In the genomic region with DNA sequence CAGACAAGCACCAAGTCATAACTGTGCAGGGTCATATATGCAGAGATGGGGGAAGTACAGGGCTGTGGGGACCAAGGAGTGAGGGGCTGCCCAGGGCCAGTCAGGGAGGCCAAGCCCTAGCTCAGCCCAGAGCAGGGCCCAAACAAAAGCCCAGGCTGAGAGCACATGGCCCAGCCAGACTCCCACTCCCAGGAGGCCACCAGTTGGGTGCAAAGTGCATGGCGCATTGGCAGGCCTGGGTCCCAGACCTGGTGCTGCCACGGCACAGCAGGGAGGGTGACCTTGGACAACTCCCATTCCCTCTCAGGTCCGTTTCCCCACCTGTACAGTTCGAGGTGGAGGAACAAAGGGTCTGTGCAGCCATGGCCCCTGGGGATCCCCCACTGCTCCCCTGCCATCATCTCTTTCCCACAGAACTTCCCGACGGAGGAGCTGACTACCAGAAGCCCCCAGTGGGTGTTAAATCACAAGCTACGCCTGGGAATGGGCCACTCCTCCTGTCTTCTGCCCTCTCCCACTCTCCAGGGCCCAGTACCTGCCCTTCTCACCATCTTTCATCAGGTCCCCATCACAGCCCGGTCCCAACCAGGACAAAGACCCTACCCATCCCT, we compare ENCODE assay signal across 8 cellular contexts. TPM values are rescaled to one million over a fixed set of nuclear protein-coding genes. Genes with fewer than 3 reads are reported as not detected.
DNase-seq lines count a peak whose midpoint lies in the region; ATAC-seq, FAIRE-seq and TF ChIP-seq lines count a peak whose summit lies in the region.

No MANE protein-coding gene starts in this region.

- H3K79me1 ChIP-seq in IMR-90 (ENCODE audit: low read depth in 1 of 2, low read length in 2 of 2), result peaks cover 12 to 17% of the 10 kb centered on the region in 2 experiments; a peak in 3 of 4 replicates

- peaks cover 7% of the 10 kb centered on the region for H3K36me3 Mint-ChIP-seq in brain

- H3K4me1 ChIP-seq in IMR-90 (ENCODE audit: control insufficient read depth, insufficient read depth, low read length) (peaks cover 2% of the 10 kb centered on the region), left lung (peaks cover 0 to 9% of the 10 kb centered on the region in 2 donors), testis (no peaks in the 10 kb centered on the region)

- H3K4ac ChIP-seq in IMR-90 (ENCODE audit: low read depth, low read length), result peak overlapping the region; percentile 77

- no peak for ATAC-seq in IMR-90 (ENCODE audit: low read depth)
- no peak for ATAC-seq in left lung
- no peak for ATAC-seq in GM21526 (IDR thresholded peaks at IDR 0.05; ENCODE audit: low FRiP score, unreplicated experiment)

- peak overlapping the region; percentile 58 for H4K5ac ChIP-seq in IMR-90 (ENCODE audit: low read depth, low read length)

- H2BK15ac ChIP-seq in IMR-90 (ENCODE audit: low read depth, low read length), result no peak overlapping the region

- H3K4me1 Mint-ChIP-seq in brain, result peaks cover 31% of the 10 kb centered on the region

- H2AFZ ChIP-seq in IMR-90 (replicated peaks; ENCODE audit: low read length, poor library complexity), result peak overlapping the region; percentile 96

- dilution Hi-C loops in IMR-90 (cut with HindIII; ENCODE audit: low sequenced_read_pairs, unreplicated experiment), result no loop called here

- DNase-seq in GM12891 (ENCODE audit: insufficient read length, low spot score) (peak; percentile 30), IMR-90 (no peak), left lung (no peak), testis (no peak), epidermal melanocyte (ENCODE audit: insufficient read length, low spot score) (no peak), NCI-H446 treated with DMSO at 0.1 percent for 48 hours (lab: John Stamatoyannopoulos, UW) (no peak)

- in situ Hi-C loops in IMR-90 (cut with MboI; ENCODE audit: low sequenced_read_pairs), result no loop called here

- H3K27ac Mint-ChIP-seq in brain, result peak overlapping the region; percentile 72 to 99 (median 98)

- H3K36me3 ChIP-seq in IMR-90 (ENCODE audit: control insufficient read depth, insufficient read depth, low read length), result no peaks in the 10 kb centered on the region
- no peaks in the 10 kb centered on the region for H3K36me3 ChIP-seq in left lung
- H3K36me3 ChIP-seq in testis (ENCODE audit: low read depth, missing control alignments), result no peaks in the 10 kb centered on the region

- H3K9me1 ChIP-seq in IMR-90 (ENCODE audit: insufficient read depth, low read length), result peaks cover 11% of the 10 kb centered on the region

- no peak for TF ChIP-seq CTCF in IMR-90 (conservative IDR thresholded peaks at IDR 0.05; ENCODE audit: low read depth, low read length)
- TF ChIP-seq CTCF in brain (conservative IDR thresholded peaks at IDR 0.05), result no peak
- TF ChIP-seq CTCF in left lung (IDR thresholded peaks at IDR 0.05), result no peak
- no peak for TF ChIP-seq CTCF in testis (IDR thresholded peaks at IDR 0.05)

- H2AK9ac ChIP-seq in IMR-90 (replicated peaks; ENCODE audit: low read depth, low read length, poor library complexity), result peak overlapping the region; percentile 84

- H3K9ac ChIP-seq in IMR-90 (ENCODE audit: low read depth, low read length), result peak overlapping the region; percentile 48

- H3K56ac ChIP-seq in IMR-90 (ENCODE audit: extremely low read depth, insufficient read depth, low read length), result no peak overlapping the region

- peak overlapping the region; percentile 89 for H3K4me2 ChIP-seq in IMR-90 (ENCODE audit: low read depth, low read length)

- H3K27ac ChIP-seq in IMR-90 (ENCODE audit: insufficient read depth, low read length) (peak overlapping the region; percentile 26), left lung (peak overlapping the region in 1 of 2 donors; percentile 41), testis (peak overlapping the region; percentile 3 to 38)

- 7% methylated on average over 4 of the region's 8 CpGs; no CpG with 5 or more reads in 1 of the 2 experiments for WGBS in IMR-90 (ENCODE audit: extremely low coverage in 2 of 2, insufficient read length in 1 of 2), 2 experiments
- 15 to 16% methylated on average over 8 of the region's 8 CpGs for WGBS in testis, 2 donors

- no peaks in the 10 kb centered on the region for H4K20me1 ChIP-seq in IMR-90 (ENCODE audit: insufficient read depth, low read length)

- CTCF ChIA-PET in IMR-90 (lab: Yijun Ruan, JAX), result no interaction called here

- no peak overlapping the region for H3K18ac ChIP-seq in IMR-90 (ENCODE audit: low read depth, low read length)

- no peaks in the 10 kb centered on the region for H3K27me3 Mint-ChIP-seq in brain

- H3K4me3 Mint-ChIP-seq in brain, result peak overlapping the region; percentile 91 to 99 (median 96)

- TF ChIP-seq POLR2A in GM12891 (IDR thresholded peaks at IDR 0.05; ENCODE audit: low read depth, low read length) (peak; percentile 23; the same call in 1 of the 2 replicates), IMR-90 (IDR thresholded peaks at IDR 0.05; ENCODE audit: low read depth, low read length) (no peak), testis (IDR thresholded peaks at IDR 0.05) (no peak)

- peak overlapping the region; percentile 57; the same call in 1 of the 2 replicates for H4K91ac ChIP-seq in IMR-90 (ENCODE audit: insufficient read depth, low read depth, low read length)

- BruUV-seq in IMR-90 (replicated peaks; lab: Mats Ljungman, UMichigan), result no TSS peak

- H3K9me3 ChIP-seq in IMR-90 (ENCODE audit: control insufficient read depth, insufficient read depth, low read length) (no peaks in the 10 kb centered on the region), left lung (no peaks in the 10 kb centered on the region), testis (no peaks in the 10 kb centered on the region)

- intact Hi-C loops in IMR-90 (cut with micrococcal nuclease) (no loop called here), left lung (cut with DNase I) (no loop called here), testis (cut with DNase I; ENCODE audit: low total_unique reads) (no loop called here)

- TF ChIP-seq RAD21 in IMR-90 (IDR thresholded peaks at IDR 0.05; ENCODE audit: low read length), result no peak

- peak overlapping the region; percentile 53 to 91 for H4K8ac ChIP-seq in IMR-90 (ENCODE audit: low read depth in 2 of 2, low read length in 2 of 2)

- H3K27me3 ChIP-seq in IMR-90 (ENCODE audit: control insufficient read depth, insufficient read depth, low read length), result no peaks in the 10 kb centered on the region
- H3K27me3 ChIP-seq in left lung, result no peaks in the 10 kb centered on the region
- no peaks in the 10 kb centered on the region for H3K27me3 ChIP-seq in testis

- H2AK5ac ChIP-seq in IMR-90 (ENCODE audit: low read depth, low read length), result peak overlapping the region; percentile 76; the same call in 1 of the 2 replicates

- no peak overlapping the region for H2BK120ac ChIP-seq in IMR-90 (ENCODE audit: low read depth, low read length)

- peaks cover 0 to 12% (median 6%) of the 10 kb centered on the region in 5 experiments for H3K9me3 Mint-ChIP-seq in brain

- POLR2A ChIA-PET in IMR-90 (lab: Charles Lee; ENCODE audit: unreplicated experiment), result no interaction called here

- FAIRE-seq in GM12891 (lab: Jason Lieb, UNC), result peak; percentile 79

- no peak overlapping the region for H2BK20ac ChIP-seq in IMR-90 (ENCODE audit: low read depth, low read length)

- peak overlapping the region; percentile 51 for H3K4me3 ChIP-seq in IMR-90 (ENCODE audit: insufficient read depth, low read depth, low read length)
- H3K4me3 ChIP-seq in left lung, result peak overlapping the region; percentile 54 to 60
- H3K4me3 ChIP-seq in testis, result peak overlapping the region; percentile 65 to 68

- H3K23ac ChIP-seq in IMR-90 (ENCODE audit: low read depth, low read length), result peak overlapping the region; percentile 1; the same call in 1 of the 2 replicates

- no peak overlapping the region for H2BK5ac ChIP-seq in IMR-90 (ENCODE audit: low read depth, low read length, poor library complexity, severe bottlenecking)

- peak overlapping the region; percentile 82 for H3K14ac ChIP-seq in IMR-90 (replicated peaks; ENCODE audit: low read depth, low read length)

TF ChIP-seq in GM12891, 5 proteins besides CTCF, POLR2A, EP300 and RAD21:
- TF ChIP-seq SPI1 (IDR thresholded peaks at IDR 0.05; ENCODE audit: low read depth, low read length), result no peak
- TF ChIP-seq POU2F2 (IDR thresholded peaks at IDR 0.05; ENCODE audit: low read depth, low read length), result no peak
- no peak for TF ChIP-seq TAF1 (IDR thresholded peaks at IDR 0.05; ENCODE audit: low read depth, low read length)
- TF ChIP-seq PAX5 (IDR thresholded peaks at IDR 0.05; ENCODE audit: insufficient read depth, low read length, severe bottlenecking), result no peak

TF ChIP-seq in IMR-90, 13 proteins besides CTCF, POLR2A, EP300 and RAD21 (continues in another document):
- TF ChIP-seq FOS (IDR thresholded peaks at IDR 0.05; ENCODE audit: low read depth, low read length) (no peak), MAZ (IDR thresholded peaks at IDR 0.05; ENCODE audit: borderline replicate concordance, low read depth, low read length) (no peak), SMC3 (IDR thresholded peaks at IDR 0.05; ENCODE audit: low read depth, low read length) (no peak), MAFK (IDR thresholded peaks at IDR 0.05; ENCODE audit: low read depth, low read length) (no peak)

RNA-seq across cellular contexts. Expression of a gene that starts 0.6 kb away (rescaled TPM):
- polyA plus RNA-seq in GM12891 (2012; ENCODE audit: low read depth, missing spikeins), result 86.9 TPM
- total RNA-seq in IMR-90 (2012; rRNA removed) (61.4 and 68.3 TPM in 2 replicates), left lung (10 to 100 TPM; 25.1 to 38.6 TPM), testis (10 to 100 TPM; 27.5 to 36.5 TPM)
- polyA plus RNA-seq in IMR-90 (2012; rRNA removed) (64.6 and 69.7 TPM in 2 replicates), brain (ENCODE audit: insufficient read depth, low read depth, low replicate concordance) (131 TPM), testis (ENCODE audit: insufficient read depth, low read depth, low replicate concordance) (37.1 TPM)
- polyA plus RNA-seq in IMR-90 (2012; cell fraction: cytosol; rRNA removed), result 50.9 and 61.4 TPM in 2 replicates
- polyA plus RNA-seq in IMR-90 (2012; cell fraction: nucleus; rRNA removed; ENCODE audit: low replicate concordance), result 47.0 and 55.4 TPM in 2 replicates

RNA-seq across cellular contexts. Expression of a gene that starts 23.1 kb away (rescaled TPM):
- polyA plus RNA-seq in GM12891 (2012; ENCODE audit: low read depth, missing spikeins), result 6.5 TPM
- 151 and 181 TPM in 2 replicates for total RNA-seq in IMR-90 (2012; rRNA removed)
- polyA plus RNA-seq in IMR-90 (2012; rRNA removed), result 56.5 and 59.0 TPM in 2 replicates
- polyA plus RNA-seq in IMR-90 (2012; cell fraction: cytosol; rRNA removed), result 34.7 and 46.5 TPM in 2 replicates
- polyA plus RNA-seq in IMR-90 (2012; cell fraction: nucleus; rRNA removed; ENCODE audit: low replicate concordance), result 36.3 and 38.6 TPM in 2 replicates
- polyA plus RNA-seq in brain (ENCODE audit: insufficient read depth, low read depth, low replicate concordance), result 14.5 TPM
- total RNA-seq in left lung, result 10 to 100 TPM; 45.2 to 65.3 TPM
- 10 to 100 TPM; 23.4 to 32.5 TPM for total RNA-seq in testis
- polyA plus RNA-seq in testis (ENCODE audit: insufficient read depth, low read depth, low replicate concordance), result 45.2 TPM

RNA-seq across cellular contexts. Expression of a gene that starts 26.7 kb away (rescaled TPM):
- polyA plus RNA-seq in GM12891 (2012; ENCODE audit: low read depth, missing spikeins), result 24.8 TPM
- total RNA-seq in IMR-90 (2012; rRNA removed), result 61.1 and 73.7 TPM in 2 replicates
- polyA plus RNA-seq in IMR-90 (2012; rRNA removed), result 56.8 and 68.4 TPM in 2 replicates
- 32.1 and 46.9 TPM in 2 replicates for polyA plus RNA-seq in IMR-90 (2012; cell fraction: cytosol; rRNA removed)
- polyA plus RNA-seq in IMR-90 (2012; cell fraction: nucleus; rRNA removed; ENCODE audit: low replicate concordance), result 244 and 250 TPM in 2 replicates
- polyA plus RNA-seq in brain (ENCODE audit: insufficient read depth, low read depth, low replicate concordance), result 30.5 TPM
- 10 to 100 TPM; 38.4 to 41.3 TPM for total RNA-seq in left lung
- total RNA-seq in testis, result 10 to 100 TPM; 46.0 to 59.1 TPM
- 58.7 TPM for polyA plus RNA-seq in testis (ENCODE audit: insufficient read depth, low read depth, low replicate concordance)
